In genomic region chr3:35664460-35664919, GRCh38 we compare ENCODE assay signal across 8 cellular contexts. TPM values are rescaled to one million over a fixed set of nuclear protein-coding genes. Genes with fewer than 3 reads are reported as not detected.
DNase-seq lines count a peak whose midpoint lies in the region; ATAC-seq and TF ChIP-seq lines count a peak whose summit lies in the region.

No MANE protein-coding gene starts in this region.

- peak overlapping the region; percentile 90; the same call in 1 of the 2 replicates for H2AFZ ChIP-seq in OCI-LY7 (ENCODE audit: low read length)

- no peaks in the 10 kb centered on the region for H3K9me2 ChIP-seq in OCI-LY7 (ENCODE audit: insufficient read depth, low read length)

- H4K20me1 ChIP-seq in OCI-LY7 (ENCODE audit: insufficient read depth, low read length), result no peaks in the 10 kb centered on the region

- peaks cover 82% of the 10 kb centered on the region for H3K4me1 ChIP-seq in OCI-LY7 (ENCODE audit: insufficient read depth, low read length, poor library complexity, severe bottlenecking)

- no TSS peak for BruUV-seq in OCI-LY7 (replicated peaks; lab: Mats Ljungman, UMichigan)

- CTCF ChIA-PET in OCI-LY7 (lab: Charles Lee; ENCODE audit: unreplicated experiment), result interaction anchor here (1.0 to 1.1 kb wide), 2 partner anchors 18 to 37 kb away, joined by 3 to 4 read pairs; no protein-coding TSS in a partner anchor

- DNase-seq in OCI-LY7 (ENCODE audit: low spot score) (peak; percentile 97), head of caudate nucleus (peak; percentile 64 to 96 (median 87)), retinal pigment epithelial cell (ENCODE audit: low read depth) (peak; percentile 92)
- no peak for DNase-seq in stimulated activated CD4-positive, alpha-beta T cell treated with anti-CD3 and anti-CD28 coated beads, Interleukin-4, amount 100 ng/mL, for 24 hours
- no peak for DNase-seq in activated CD8-positive, alpha-beta memory T cell treated with anti-CD3 and anti-CD28 coated beads, Interleukin-2, amount 50 U/mL, for 4 hours
- no peak for DNase-seq in stimulated activated naive CD4-positive, alpha-beta T cell treated with Interleukin-2 at 50 U/mL for 16 hours (lab: John Stamatoyannopoulos, UW)

- H3K27ac ChIP-seq in OCI-LY7 (ENCODE audit: low read depth, low read length, poor library complexity, severe bottlenecking), result peak overlapping the region; percentile 92

- no peaks in the 10 kb centered on the region for H3K9me3 ChIP-seq in OCI-LY7 (ENCODE audit: low read length)

- peak; percentile 71 for ATAC-seq in GM19043 (IDR thresholded peaks at IDR 0.05; ENCODE audit: low read depth, unreplicated experiment)
- ATAC-seq in HG03565 (IDR thresholded peaks at IDR 0.05; ENCODE audit: unreplicated experiment), result peak; percentile 55

- H3K79me2 ChIP-seq in OCI-LY7 (ENCODE audit: insufficient read depth, low read depth, low read length), result no peaks in the 10 kb centered on the region

- intact Hi-C loops in OCI-LY7 (cut with micrococcal nuclease; ENCODE audit: unreplicated experiment) (loop anchor here (1.0 to 10.0 kb wide), 7 partner anchors 15 to 1650 kb away; no protein-coding TSS in a partner anchor), head of caudate nucleus (cut with DNase I) (no loop called here)

- peak overlapping the region; percentile 49 for H3K4me3 ChIP-seq in OCI-LY7 (ENCODE audit: low read depth, low read length, poor library complexity, severe bottlenecking)
- H3K4me3 ChIP-seq in retinal pigment epithelial cell (ENCODE audit: low read length), result peak overlapping the region; percentile 4

- POLR2A ChIA-PET in OCI-LY7 (lab: Charles Lee), result interaction anchor here (0.6 to 2.8 kb wide), 12 partner anchors 10 to 173 kb away, joined by 3 to 26 read pairs (median 3); no protein-coding TSS in a partner anchor

- peak overlapping the region; percentile 65 for H3K4me2 ChIP-seq in OCI-LY7 (ENCODE audit: low read length)

- H3K36me3 ChIP-seq in OCI-LY7 (ENCODE audit: insufficient read depth, low read length), result no peaks in the 10 kb centered on the region

- no peak for TF ChIP-seq CTCF in OCI-LY7 (conservative IDR thresholded peaks at IDR 0.05; ENCODE audit: low read length)
- no peak for TF ChIP-seq CTCF in retinal pigment epithelial cell (conservative IDR thresholded peaks at IDR 0.05; ENCODE audit: low read depth, low read length)

RNA-seq across cellular contexts. Expression of gene ARPP21, which starts 25.2 kb away (rescaled TPM):
- total RNA-seq in OCI-LY7 (2014; rRNA removed; shearing (Covaris generic)), result 0.88 and 1.0 TPM in 2 replicates
- total RNA-seq in OCI-LY7 (2022), result 1.1 and 1.3 TPM in 2 replicates

Comparison
In these comparisons a context has a peak if more than half of its experiments do, and no peak if none do; other contexts are left out.
1. DNase-seq: peak in OCI-LY7 (single experiment), head of caudate nucleus (42 of 42) and retinal pigment epithelial cell (single experiment); none in stimulated activated CD4-positive, alpha-beta T cell treated with anti-CD3 and anti-CD28 coated beads, Interleukin-4, amount 100 ng/mL, for 24 hours (single experiment), activated CD8-positive, alpha-beta memory T cell treated with anti-CD3 and anti-CD28 coated beads, Interleukin-2, amount 50 U/mL, for 4 hours (single experiment) and stimulated activated naive CD4-positive, alpha-beta T cell treated with Interleukin-2 at 50 U/mL for 16 hours (single experiment).